ENCODE assay signal across 1 cellular context in the genomic region with DNA sequence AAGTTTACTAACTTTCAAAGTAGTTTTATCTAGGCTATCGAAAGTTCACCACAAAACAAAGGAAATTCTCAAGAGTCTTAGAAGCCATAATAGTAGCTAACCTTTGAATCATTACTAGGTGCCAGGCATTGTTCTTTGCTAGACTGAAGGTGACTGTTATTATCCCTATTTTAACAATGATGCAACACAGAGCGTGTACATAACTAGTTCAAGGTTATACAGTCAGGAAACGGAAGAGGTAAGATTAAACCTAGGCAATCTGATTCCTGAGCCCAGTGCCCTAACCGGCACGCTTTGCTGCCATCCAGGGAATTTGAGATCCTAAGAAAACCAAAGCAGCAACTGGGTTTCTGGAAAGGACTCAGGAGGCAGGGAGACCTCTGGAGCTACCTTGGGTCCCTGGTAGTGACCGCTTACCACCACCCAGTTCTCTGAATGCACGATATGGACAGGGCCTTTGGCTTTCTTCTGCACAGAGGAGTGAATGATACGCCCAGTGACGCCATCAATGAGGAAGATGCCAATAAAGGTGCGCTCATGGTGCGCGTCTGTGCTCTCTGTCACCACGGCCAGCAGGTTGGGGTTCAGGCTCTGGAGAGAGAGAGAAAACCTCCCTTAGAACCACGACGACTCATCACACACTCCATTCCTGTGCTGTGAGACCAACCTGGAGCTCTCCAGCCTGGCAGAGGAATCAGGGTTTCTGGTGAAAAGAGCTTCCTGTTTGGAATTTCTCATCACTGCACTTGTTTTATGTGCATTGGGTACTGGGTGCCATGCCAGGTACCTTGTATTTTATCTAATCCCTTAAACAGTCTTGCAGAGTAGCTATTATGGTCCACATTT.
TF ChIP-seq lines count a peak whose summit lies in the region.

No MANE protein-coding gene starts in this region.

TF ChIP-seq in HepG2, 621 proteins besides CTCF, POLR2A, EP300 and RAD21 (continued from another document and continues in another):
- TF ChIP-seq, protein P1, sequence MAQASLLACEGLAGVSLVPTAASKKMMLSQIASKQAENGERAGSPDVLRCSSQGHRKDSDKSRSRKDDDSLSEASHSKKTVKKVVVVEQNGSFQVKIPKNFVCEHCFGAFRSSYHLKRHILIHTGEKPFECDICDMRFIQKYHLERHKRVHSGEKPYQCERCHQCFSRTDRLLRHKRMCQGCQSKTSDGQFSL (CRISPR knock-in tag; IDR thresholded peaks at IDR 0.05) = no peak
- TF ChIP-seq ADNP (CRISPR knock-in tag; IDR thresholded peaks at IDR 0.05) (no peak), ZNF501 (CRISPR knock-in tag; IDR thresholded peaks at IDR 0.05) (peak; percentile 34; the same call in 1 of the 2 replicates), ZNF251 (CRISPR knock-in tag; IDR thresholded peaks at IDR 0.05) (no peak), TEAD3 (CRISPR knock-in tag; optimal IDR thresholded peaks at IDR 0.05; ENCODE audit: borderline replicate concordance) (no peak), THAP11 (CRISPR knock-in tag; IDR thresholded peaks at IDR 0.05) (peak; percentile 55; the same call in 1 of the 2 replicates), KAT8 (CRISPR knock-in tag; IDR thresholded peaks at IDR 0.05) (peak; percentile 49; the same call in 1 of the 2 replicates), FOXA1 (IDR thresholded peaks at IDR 0.05) (no peak), FOXA1 (CRISPR knock-in tag; IDR thresholded peaks at IDR 0.05) (peak; percentile 84), HMG20A (CRISPR knock-in tag; IDR thresholded peaks at IDR 0.05; ENCODE audit: borderline replicate concordance) (peak; percentile 79; the same call in 1 of the 2 replicates), GATAD1 (CRISPR knock-in tag; IDR thresholded peaks at IDR 0.05) (0 out of 2 replicates have a peak, but pooled peaks have one; percentile 46), ZC3H13 (CRISPR knock-in tag; IDR thresholded peaks at IDR 0.05) (no peak), ZNF136 (CRISPR knock-in tag; IDR thresholded peaks at IDR 0.05; ENCODE audit: low read depth) (no peak), NFE2L1 (CRISPR knock-in tag; IDR thresholded peaks at IDR 0.05; ENCODE audit: borderline replicate concordance) (no peak), MBD4 (IDR thresholded peaks at IDR 0.05; ENCODE audit: borderline replicate concordance, low read length) (no peak), LCORL (IDR thresholded peaks at IDR 0.05) (no peak), LCORL (CRISPR knock-in tag; IDR thresholded peaks at IDR 0.05) (no peak), KDM5B (CRISPR knock-in tag; IDR thresholded peaks at IDR 0.05; ENCODE audit: borderline replicate concordance) (no peak), ZNF607 (CRISPR knock-in tag; IDR thresholded peaks at IDR 0.05; ENCODE audit: borderline replicate concordance) (no peak), RORA (CRISPR knock-in tag; IDR thresholded peaks at IDR 0.05) (no peak), MIXL1 (CRISPR knock-in tag; IDR thresholded peaks at IDR 0.05) (peak; percentile 86), GABPB1 (CRISPR knock-in tag; IDR thresholded peaks at IDR 0.05) (peak; percentile 35; the same call in 1 of the 2 replicates), RFXANK (CRISPR knock-in tag; IDR thresholded peaks at IDR 0.05) (no peak), NBN (conservative IDR thresholded peaks at IDR 0.05) (no peak), ZNF768 (CRISPR knock-in tag; IDR thresholded peaks at IDR 0.05) (no peak), RARA (CRISPR knock-in tag; IDR thresholded peaks at IDR 0.05) (peak; percentile 97), ZNF329 (CRISPR knock-in tag; IDR thresholded peaks at IDR 0.05; ENCODE audit: low read depth) (no peak), RELA (CRISPR knock-in tag; IDR thresholded peaks at IDR 0.05) (no peak), KMT2B (CRISPR knock-in tag; IDR thresholded peaks at IDR 0.05) (no peak), PAWR (CRISPR knock-in tag; IDR thresholded peaks at IDR 0.05; ENCODE audit: borderline replicate concordance) (no peak), ZNF180 (CRISPR knock-in tag; IDR thresholded peaks at IDR 0.05; ENCODE audit: borderline replicate concordance, low read depth) (no peak), MXD4 (CRISPR knock-in tag; IDR thresholded peaks at IDR 0.05) (no peak), ZNF720 (CRISPR knock-in tag; IDR thresholded peaks at IDR 0.05) (no peak), STAG1 (CRISPR knock-in tag; IDR thresholded peaks at IDR 0.05) (no peak), NRL (CRISPR knock-in tag; IDR thresholded peaks at IDR 0.05; ENCODE audit: borderline replicate concordance) (no peak), ZNF460 (CRISPR knock-in tag; IDR thresholded peaks at IDR 0.05; ENCODE audit: borderline replicate concordance) (no peak), ZNF543 (CRISPR knock-in tag; IDR thresholded peaks at IDR 0.05) (no peak), ZFAT (CRISPR knock-in tag; conservative IDR thresholded peaks at IDR 0.05) (no peak), EZH2 (conservative IDR thresholded peaks at IDR 0.05; ENCODE audit: low read depth, low read length) (no peak), SP1 (IDR thresholded peaks at IDR 0.05) (no peak), SP1 (CRISPR knock-in tag; IDR thresholded peaks at IDR 0.05) (no peak), KDM4B (CRISPR knock-in tag; IDR thresholded peaks at IDR 0.05) (no peak), ZNF816 (CRISPR knock-in tag; IDR thresholded peaks at IDR 0.05; ENCODE audit: borderline replicate concordance) (no peak), NFATC3 (CRISPR knock-in tag; IDR thresholded peaks at IDR 0.05) (no peak), SSRP1 (CRISPR knock-in tag; IDR thresholded peaks at IDR 0.05) (0 out of 2 replicates have a peak, but pooled peaks have one; percentile 48), SMAD1 (CRISPR knock-in tag; IDR thresholded peaks at IDR 0.05; ENCODE audit: borderline replicate concordance, low read depth) (no peak), WIZ (CRISPR knock-in tag; IDR thresholded peaks at IDR 0.05) (no peak), ZNF235 (CRISPR knock-in tag; IDR thresholded peaks at IDR 0.05; ENCODE audit: borderline replicate concordance) (no peak), NR2F2 (IDR thresholded peaks at IDR 0.05; ENCODE audit: borderline replicate concordance, low read depth) (no peak), ZNF335 (CRISPR knock-in tag; IDR thresholded peaks at IDR 0.05) (no peak), STAT5B (CRISPR knock-in tag; IDR thresholded peaks at IDR 0.05) (no peak), ZNF44 (CRISPR knock-in tag; IDR thresholded peaks at IDR 0.05) (no peak), NR2F6 (IDR thresholded peaks at IDR 0.05) (peak; percentile 68), NR2F6 (CRISPR knock-in tag; IDR thresholded peaks at IDR 0.05) (peak; percentile 65)
- TF ChIP-seq, protein P2, sequence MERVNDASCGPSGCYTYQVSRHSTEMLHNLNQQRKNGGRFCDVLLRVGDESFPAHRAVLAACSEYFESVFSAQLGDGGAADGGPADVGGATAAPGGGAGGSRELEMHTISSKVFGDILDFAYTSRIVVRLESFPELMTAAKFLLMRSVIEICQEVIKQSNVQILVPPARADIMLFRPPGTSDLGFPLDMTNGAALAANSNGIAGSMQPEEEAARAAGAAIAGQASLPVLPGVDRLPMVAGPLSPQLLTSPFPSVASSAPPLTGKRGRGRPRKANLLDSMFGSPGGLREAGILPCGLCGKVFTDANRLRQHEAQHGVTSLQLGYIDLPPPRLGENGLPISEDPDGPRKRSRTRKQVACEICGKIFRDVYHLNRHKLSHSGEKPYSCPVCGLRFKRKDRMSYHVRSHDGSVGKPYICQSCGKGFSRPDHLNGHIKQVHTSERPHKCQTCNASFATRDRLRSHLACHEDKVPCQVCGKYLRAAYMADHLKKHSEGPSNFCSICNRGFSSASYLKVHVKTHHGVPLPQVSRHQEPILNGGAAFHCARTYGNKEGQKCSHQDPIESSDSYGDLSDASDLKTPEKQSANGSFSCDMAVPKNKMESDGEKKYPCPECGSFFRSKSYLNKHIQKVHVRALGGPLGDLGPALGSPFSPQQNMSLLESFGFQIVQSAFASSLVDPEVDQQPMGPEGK (CRISPR knock-in tag; IDR thresholded peaks at IDR 0.05) = no peak
- TF ChIP-seq, protein P3, sequence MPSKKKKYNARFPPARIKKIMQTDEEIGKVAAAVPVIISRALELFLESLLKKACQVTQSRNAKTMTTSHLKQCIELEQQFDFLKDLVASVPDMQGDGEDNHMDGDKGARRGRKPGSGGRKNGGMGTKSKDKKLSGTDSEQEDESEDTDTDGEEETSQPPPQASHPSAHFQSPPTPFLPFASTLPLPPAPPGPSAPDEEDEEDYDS (CRISPR knock-in tag; IDR thresholded peaks at IDR 0.05) = no peak
- TF ChIP-seq, protein P4, sequence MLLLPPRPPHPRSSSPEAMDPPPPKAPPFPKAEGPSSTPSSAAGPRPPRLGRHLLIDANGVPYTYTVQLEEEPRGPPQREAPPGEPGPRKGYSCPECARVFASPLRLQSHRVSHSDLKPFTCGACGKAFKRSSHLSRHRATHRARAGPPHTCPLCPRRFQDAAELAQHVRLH (CRISPR knock-in tag; IDR thresholded peaks at IDR 0.05; ENCODE audit: borderline replicate concordance, low read depth) = no peak
- TF ChIP-seq, protein P5, sequence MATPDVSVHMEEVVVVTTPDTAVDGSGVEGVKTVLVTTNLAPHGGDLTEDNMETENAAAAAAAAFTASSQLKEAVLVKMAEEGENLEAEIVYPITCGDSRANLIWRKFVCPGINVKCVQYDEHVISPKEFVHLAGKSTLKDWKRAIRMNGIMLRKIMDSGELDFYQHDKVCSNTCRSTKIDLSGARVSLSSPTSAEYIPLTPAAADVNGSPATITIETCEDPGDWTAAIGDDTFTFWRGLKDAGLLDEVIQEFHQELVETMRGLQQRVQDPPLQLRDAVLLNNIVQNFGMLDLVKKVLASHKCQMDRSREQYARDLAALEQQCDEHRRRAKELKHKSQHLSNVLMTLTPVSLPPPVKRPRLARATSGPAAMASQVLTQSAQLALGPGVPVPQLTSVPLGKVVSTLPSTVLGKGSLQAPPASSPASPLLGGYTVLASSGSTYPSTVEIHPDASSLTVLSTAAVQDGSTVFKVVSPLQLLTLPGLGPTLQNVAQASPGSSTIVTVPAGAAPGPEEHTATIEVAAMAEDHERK (CRISPR knock-in tag; IDR thresholded peaks at IDR 0.05; ENCODE audit: low read depth) = no peak
- TF ChIP-seq, protein P6, sequence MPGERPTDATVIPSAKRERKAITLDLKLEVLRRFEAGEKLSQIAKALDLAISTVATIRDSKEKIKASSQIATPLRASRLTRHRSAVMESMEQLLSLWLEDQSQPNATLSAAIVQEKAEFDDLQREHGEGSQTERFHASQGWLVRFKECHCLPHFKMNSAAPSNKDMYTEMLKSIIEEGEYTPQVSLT (CRISPR knock-in tag; IDR thresholded peaks at IDR 0.05; ENCODE audit: borderline replicate concordance, low read depth) = no peak
- TF ChIP-seq, protein P7, sequence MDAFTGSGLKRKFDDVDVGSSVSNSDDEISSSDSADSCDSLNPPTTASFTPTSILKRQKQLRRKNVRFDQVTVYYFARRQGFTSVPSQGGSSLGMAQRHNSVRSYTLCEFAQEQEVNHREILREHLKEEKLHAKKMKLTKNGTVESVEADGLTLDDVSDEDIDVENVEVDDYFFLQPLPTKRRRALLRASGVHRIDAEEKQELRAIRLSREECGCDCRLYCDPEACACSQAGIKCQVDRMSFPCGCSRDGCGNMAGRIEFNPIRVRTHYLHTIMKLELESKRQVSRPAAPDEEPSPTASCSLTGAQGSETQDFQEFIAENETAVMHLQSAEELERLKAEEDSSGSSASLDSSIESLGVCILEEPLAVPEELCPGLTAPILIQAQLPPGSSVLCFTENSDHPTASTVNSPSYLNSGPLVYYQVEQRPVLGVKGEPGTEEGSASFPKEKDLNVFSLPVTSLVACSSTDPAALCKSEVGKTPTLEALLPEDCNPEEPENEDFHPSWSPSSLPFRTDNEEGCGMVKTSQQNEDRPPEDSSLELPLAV (CRISPR knock-in tag; conservative IDR thresholded peaks at IDR 0.05; ENCODE audit: low read depth) = no peak
- TF ChIP-seq, protein P8, sequence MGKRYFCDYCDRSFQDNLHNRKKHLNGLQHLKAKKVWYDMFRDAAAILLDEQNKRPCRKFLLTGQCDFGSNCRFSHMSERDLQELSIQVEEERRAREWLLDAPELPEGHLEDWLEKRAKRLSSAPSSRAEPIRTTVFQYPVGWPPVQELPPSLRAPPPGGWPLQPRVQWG (CRISPR knock-in tag; IDR thresholded peaks at IDR 0.05; ENCODE audit: borderline replicate concordance, low read depth) = no peak
- TF ChIP-seq, protein P9, sequence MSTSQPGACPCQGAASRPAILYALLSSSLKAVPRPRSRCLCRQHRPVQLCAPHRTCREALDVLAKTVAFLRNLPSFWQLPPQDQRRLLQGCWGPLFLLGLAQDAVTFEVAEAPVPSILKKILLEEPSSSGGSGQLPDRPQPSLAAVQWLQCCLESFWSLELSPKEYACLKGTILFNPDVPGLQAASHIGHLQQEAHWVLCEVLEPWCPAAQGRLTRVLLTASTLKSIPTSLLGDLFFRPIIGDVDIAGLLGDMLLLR (CRISPR knock-in tag; IDR thresholded peaks at IDR 0.05) = no peak
- TF ChIP-seq, protein P10, sequence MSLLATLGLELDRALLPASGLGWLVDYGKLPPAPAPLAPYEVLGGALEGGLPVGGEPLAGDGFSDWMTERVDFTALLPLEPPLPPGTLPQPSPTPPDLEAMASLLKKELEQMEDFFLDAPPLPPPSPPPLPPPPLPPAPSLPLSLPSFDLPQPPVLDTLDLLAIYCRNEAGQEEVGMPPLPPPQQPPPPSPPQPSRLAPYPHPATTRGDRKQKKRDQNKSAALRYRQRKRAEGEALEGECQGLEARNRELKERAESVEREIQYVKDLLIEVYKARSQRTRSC (CRISPR knock-in tag; IDR thresholded peaks at IDR 0.05; ENCODE audit: low read depth) = no peak
- TF ChIP-seq, protein P11, sequence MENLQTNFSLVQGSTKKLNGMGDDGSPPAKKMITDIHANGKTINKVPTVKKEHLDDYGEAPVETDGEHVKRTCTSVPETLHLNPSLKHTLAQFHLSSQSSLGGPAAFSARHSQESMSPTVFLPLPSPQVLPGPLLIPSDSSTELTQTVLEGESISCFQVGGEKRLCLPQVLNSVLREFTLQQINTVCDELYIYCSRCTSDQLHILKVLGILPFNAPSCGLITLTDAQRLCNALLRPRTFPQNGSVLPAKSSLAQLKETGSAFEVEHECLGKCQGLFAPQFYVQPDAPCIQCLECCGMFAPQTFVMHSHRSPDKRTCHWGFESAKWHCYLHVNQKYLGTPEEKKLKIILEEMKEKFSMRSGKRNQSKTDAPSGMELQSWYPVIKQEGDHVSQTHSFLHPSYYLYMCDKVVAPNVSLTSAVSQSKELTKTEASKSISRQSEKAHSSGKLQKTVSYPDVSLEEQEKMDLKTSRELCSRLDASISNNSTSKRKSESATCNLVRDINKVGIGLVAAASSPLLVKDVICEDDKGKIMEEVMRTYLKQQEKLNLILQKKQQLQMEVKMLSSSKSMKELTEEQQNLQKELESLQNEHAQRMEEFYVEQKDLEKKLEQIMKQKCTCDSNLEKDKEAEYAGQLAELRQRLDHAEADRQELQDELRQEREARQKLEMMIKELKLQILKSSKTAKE (CRISPR knock-in tag; IDR thresholded peaks at IDR 0.05; ENCODE audit: borderline replicate concordance) = peak; percentile 54
- TF ChIP-seq, protein P12, sequence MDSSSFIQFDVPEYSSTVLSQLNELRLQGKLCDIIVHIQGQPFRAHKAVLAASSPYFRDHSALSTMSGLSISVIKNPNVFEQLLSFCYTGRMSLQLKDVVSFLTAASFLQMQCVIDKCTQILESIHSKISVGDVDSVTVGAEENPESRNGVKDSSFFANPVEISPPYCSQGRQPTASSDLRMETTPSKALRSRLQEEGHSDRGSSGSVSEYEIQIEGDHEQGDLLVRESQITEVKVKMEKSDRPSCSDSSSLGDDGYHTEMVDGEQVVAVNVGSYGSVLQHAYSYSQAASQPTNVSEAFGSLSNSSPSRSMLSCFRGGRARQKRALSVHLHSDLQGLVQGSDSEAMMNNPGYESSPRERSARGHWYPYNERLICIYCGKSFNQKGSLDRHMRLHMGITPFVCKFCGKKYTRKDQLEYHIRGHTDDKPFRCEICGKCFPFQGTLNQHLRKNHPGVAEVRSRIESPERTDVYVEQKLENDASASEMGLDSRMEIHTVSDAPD (CRISPR knock-in tag; IDR thresholded peaks at IDR 0.05) = no peak
